ENCODE assay signal across 1 cellular context in the genomic region with DNA sequence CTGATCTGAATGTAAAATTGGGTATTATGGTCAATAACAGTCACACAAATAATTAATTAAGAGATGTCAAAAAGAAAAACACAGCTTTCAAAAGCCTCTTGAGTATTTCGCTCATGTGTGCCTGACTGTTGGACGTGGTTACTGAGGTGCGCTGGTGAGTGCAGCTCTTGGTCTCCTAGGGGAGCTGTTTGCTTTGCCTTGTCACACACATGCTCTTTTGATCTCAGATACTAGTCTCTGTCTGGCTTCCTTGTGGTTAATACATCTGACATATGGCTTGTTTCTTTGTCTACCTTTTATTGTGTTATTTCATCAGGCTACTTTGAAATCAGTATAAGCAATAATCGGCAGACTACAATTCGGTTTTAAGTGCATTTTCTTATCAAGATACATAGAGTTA.
TF ChIP-seq lines count a peak whose summit lies in the region.

No MANE protein-coding gene starts in this region.

TF ChIP-seq in GM23338, 12 proteins besides CTCF, POLR2A, EP300 and RAD21 (continued from another document):
- TF ChIP-seq, protein P1, sequence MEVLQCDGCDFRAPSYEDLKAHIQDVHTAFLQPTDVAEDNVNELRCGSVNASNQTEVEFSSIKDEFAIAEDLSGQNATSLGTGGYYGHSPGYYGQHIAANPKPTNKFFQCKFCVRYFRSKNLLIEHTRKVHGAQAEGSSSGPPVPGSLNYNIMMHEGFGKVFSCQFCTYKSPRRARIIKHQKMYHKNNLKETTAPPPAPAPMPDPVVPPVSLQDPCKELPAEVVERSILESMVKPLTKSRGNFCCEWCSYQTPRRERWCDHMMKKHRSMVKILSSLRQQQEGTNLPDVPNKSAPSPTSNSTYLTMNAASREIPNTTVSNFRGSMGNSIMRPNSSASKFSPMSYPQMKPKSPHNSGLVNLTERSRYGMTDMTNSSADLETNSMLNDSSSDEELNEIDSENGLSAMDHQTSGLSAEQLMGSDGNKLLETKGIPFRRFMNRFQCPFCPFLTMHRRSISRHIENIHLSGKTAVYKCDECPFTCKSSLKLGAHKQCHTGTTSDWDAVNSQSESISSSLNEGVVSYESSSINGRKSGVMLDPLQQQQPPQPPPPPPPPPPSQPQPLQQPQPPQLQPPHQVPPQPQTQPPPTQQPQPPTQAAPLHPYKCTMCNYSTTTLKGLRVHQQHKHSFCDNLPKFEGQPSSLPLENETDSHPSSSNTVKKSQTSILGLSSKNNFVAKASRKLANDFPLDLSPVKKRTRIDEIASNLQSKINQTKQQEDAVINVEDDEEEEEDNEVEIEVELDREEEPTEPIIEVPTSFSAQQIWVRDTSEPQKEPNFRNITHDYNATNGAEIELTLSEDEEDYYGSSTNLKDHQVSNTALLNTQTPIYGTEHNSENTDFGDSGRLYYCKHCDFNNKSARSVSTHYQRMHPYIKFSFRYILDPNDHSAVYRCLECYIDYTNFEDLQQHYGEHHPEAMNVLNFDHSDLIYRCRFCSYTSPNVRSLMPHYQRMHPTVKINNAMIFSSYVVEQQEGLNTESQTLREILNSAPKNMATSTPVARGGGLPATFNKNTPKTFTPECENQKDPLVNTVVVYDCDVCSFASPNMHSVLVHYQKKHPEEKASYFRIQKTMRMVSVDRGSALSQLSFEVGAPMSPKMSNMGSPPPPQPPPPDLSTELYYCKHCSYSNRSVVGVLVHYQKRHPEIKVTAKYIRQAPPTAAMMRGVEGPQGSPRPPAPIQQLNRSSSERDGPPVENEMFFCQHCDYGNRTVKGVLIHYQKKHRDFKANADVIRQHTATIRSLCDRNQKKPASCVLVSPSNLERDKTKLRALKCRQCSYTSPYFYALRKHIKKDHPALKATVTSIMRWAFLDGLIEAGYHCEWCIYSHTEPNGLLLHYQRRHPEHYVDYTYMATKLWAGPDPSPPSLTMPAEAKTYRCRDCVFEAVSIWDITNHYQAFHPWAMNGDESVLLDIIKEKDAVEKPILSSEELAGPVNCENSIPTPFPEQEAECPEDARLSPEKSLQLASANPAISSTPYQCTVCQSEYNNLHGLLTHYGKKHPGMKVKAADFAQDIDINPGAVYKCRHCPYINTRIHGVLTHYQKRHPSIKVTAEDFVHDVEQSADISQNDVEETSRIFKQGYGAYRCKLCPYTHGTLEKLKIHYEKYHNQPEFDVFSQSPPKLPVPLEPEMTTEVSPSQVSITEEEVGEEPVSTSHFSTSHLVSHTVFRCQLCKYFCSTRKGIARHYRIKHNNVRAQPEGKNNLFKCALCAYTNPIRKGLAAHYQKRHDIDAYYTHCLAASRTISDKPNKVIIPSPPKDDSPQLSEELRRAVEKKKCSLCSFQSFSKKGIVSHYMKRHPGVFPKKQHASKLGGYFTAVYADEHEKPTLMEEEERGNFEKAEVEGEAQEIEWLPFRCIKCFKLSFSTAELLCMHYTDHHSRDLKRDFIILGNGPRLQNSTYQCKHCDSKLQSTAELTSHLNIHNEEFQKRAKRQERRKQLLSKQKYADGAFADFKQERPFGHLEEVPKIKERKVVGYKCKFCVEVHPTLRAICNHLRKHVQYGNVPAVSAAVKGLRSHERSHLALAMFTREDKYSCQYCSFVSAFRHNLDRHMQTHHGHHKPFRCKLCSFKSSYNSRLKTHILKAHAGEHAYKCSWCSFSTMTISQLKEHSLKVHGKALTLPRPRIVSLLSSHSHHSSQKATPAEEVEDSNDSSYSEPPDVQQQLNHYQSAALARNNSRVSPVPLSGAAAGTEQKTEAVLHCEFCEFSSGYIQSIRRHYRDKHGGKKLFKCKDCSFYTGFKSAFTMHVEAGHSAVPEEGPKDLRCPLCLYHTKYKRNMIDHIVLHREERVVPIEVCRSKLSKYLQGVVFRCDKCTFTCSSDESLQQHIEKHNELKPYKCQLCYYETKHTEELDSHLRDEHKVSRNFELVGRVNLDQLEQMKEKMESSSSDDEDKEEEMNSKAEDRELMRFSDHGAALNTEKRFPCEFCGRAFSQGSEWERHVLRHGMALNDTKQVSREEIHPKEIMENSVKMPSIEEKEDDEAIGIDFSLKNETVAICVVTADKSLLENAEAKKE (CRISPR knock-in tag; IDR thresholded peaks at IDR 0.05) = no peak
- TF ChIP-seq NANOG (IDR thresholded peaks at IDR 0.05; ENCODE audit: borderline replicate concordance) = no peak
- TF ChIP-seq, protein P2, sequence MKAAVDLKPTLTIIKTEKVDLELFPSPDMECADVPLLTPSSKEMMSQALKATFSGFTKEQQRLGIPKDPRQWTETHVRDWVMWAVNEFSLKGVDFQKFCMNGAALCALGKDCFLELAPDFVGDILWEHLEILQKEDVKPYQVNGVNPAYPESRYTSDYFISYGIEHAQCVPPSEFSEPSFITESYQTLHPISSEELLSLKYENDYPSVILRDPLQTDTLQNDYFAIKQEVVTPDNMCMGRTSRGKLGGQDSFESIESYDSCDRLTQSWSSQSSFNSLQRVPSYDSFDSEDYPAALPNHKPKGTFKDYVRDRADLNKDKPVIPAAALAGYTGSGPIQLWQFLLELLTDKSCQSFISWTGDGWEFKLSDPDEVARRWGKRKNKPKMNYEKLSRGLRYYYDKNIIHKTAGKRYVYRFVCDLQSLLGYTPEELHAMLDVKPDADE (IDR thresholded peaks at IDR 0.05) = no peak
- TF ChIP-seq EZH2phosphoT487 (IDR thresholded peaks at IDR 0.05; ENCODE audit: unreplicated experiment) = no peak
- no peak for TF ChIP-seq JUNB (IDR thresholded peaks at IDR 0.05; ENCODE audit: unreplicated experiment)
- no peak for TF ChIP-seq CREB1 (CRISPR knock-in tag; IDR thresholded peaks at IDR 0.05; ENCODE audit: low read depth)
- TF ChIP-seq STAT1 (IDR thresholded peaks at IDR 0.05; ENCODE audit: unreplicated experiment) = no peak
- TF ChIP-seq, protein P3, sequence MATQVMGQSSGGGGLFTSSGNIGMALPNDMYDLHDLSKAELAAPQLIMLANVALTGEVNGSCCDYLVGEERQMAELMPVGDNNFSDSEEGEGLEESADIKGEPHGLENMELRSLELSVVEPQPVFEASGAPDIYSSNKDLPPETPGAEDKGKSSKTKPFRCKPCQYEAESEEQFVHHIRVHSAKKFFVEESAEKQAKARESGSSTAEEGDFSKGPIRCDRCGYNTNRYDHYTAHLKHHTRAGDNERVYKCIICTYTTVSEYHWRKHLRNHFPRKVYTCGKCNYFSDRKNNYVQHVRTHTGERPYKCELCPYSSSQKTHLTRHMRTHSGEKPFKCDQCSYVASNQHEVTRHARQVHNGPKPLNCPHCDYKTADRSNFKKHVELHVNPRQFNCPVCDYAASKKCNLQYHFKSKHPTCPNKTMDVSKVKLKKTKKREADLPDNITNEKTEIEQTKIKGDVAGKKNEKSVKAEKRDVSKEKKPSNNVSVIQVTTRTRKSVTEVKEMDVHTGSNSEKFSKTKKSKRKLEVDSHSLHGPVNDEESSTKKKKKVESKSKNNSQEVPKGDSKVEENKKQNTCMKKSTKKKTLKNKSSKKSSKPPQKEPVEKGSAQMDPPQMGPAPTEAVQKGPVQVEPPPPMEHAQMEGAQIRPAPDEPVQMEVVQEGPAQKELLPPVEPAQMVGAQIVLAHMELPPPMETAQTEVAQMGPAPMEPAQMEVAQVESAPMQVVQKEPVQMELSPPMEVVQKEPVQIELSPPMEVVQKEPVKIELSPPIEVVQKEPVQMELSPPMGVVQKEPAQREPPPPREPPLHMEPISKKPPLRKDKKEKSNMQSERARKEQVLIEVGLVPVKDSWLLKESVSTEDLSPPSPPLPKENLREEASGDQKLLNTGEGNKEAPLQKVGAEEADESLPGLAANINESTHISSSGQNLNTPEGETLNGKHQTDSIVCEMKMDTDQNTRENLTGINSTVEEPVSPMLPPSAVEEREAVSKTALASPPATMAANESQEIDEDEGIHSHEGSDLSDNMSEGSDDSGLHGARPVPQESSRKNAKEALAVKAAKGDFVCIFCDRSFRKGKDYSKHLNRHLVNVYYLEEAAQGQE (IDR thresholded peaks at IDR 0.05; ENCODE audit: unreplicated experiment) = no peak
- TF ChIP-seq ZNF114 (CRISPR knock-in tag; IDR thresholded peaks at IDR 0.05) = no peak
- no peak for TF ChIP-seq ZNF331 (CRISPR knock-in tag; IDR thresholded peaks at IDR 0.05; ENCODE audit: low read depth)
- TF ChIP-seq POLR2AphosphoS5 (IDR thresholded peaks at IDR 0.05; ENCODE audit: low read depth) = no peak
